27 cellular contexts compared by ENCODE assay signal in genomic region chr19:46685189-46685588, GRCh38. TPM values are rescaled to one million over a fixed set of nuclear protein-coding genes. Genes with fewer than 3 reads are reported as not detected.
"Had no signal": no experiment of that assay in that cellular context is flagged by ENCODE, and none has a peak within 500 bp of the region (broad histone marks: within the 10 kb centered on the region; RNA-seq: fewer than 3 reads in every experiment).

No MANE protein-coding gene starts in this region.

- H3K27me3 Mint-ChIP-seq: central memory CD8-positive, alpha-beta T cell; naive B cell; progenitor cell of endocrine pancreas had no signal

- DNase-seq: activated CD4-positive, alpha-beta T cell treated with anti-CD3 and anti-CD28 coated beads for 48 hours; activated CD8-positive, alpha-beta memory T cell treated with anti-CD3 and anti-CD28 coated beads, Interleukin-2, amount 50 U/mL, for 4 hours; amniotic stem cell; effector memory CD4-positive, alpha-beta T cell; hippocampal formation; kidney glomerular epithelial cell; naive B cell; retina; stimulated activated CD4-positive, alpha-beta T cell treated with anti-CD3 and anti-CD28 coated beads, Interleukin-2, amount 100 ng/mL, for 48 hours; stimulated activated CD8-positive, alpha-beta memory T cell treated with anti-CD3 and anti-CD28 coated beads, Interleukin-4, amount 100 ng/mL, for 48 hours; stimulated activated naive CD8-positive, alpha-beta T cell treated with anti-CD3 and anti-CD28 coated beads, Interleukin-15, Interleukin-2, amounts not matched to agents 100 U/mL and 50 U/mL, for 24 hours; T-helper 2 cell; tibial artery had no signal

- H3K9me3 Mint-ChIP-seq: central memory CD8-positive, alpha-beta T cell; naive B cell had no signal

- H3K27ac ChIP-seq: breast epithelium, left lung, SK-N-MC, tibial artery had no signal

- H3K27ac Mint-ChIP-seq: progenitor cell of endocrine pancreas had no signal

- H3K4me3 Mint-ChIP-seq: central memory CD8-positive, alpha-beta T cell had no signal

- H3K4me3 ChIP-seq: breast epithelium, left lung, lung, SK-N-MC, tibial artery had no signal

- H3K36me3 ChIP-seq: breast epithelium had no signal

- H3K9me3 ChIP-seq: breast epithelium, left lung, tibial artery had no signal

- ATAC-seq: esophagus mucosa; left lung; stimulated activated naive CD8-positive, alpha-beta T cell treated with anti-CD3 and anti-CD28 coated beads, Interleukin-15, Interleukin-2, amounts not matched to agents 100 U/mL and 50 U/mL, for 24 hours had no signal

- H3K4me1 ChIP-seq: breast epithelium, left lung, tibial artery had no signal

- H3K27me3 ChIP-seq: breast epithelium, left lung, tibial artery had no signal

RNA-seq across cellular contexts. Expression of gene GNG8, which starts 49.2 kb away (rescaled TPM):
- total RNA-seq: breast epithelium, dermis microvascular lymphatic vessel endothelial cell, endothelial cell of umbilical vein, esophagus mucosa, frontal cortex, left lung, lung, mesenteric fat pad, mucosa of gallbladder, osteocyte, progenitor cell of endocrine pancreas, ureter had no signal
- polyA plus RNA-seq: endothelial cell of umbilical vein, lung had no signal
